Comparison of ENCODE assay signal across 30 cellular contexts in the genomic region with DNA sequence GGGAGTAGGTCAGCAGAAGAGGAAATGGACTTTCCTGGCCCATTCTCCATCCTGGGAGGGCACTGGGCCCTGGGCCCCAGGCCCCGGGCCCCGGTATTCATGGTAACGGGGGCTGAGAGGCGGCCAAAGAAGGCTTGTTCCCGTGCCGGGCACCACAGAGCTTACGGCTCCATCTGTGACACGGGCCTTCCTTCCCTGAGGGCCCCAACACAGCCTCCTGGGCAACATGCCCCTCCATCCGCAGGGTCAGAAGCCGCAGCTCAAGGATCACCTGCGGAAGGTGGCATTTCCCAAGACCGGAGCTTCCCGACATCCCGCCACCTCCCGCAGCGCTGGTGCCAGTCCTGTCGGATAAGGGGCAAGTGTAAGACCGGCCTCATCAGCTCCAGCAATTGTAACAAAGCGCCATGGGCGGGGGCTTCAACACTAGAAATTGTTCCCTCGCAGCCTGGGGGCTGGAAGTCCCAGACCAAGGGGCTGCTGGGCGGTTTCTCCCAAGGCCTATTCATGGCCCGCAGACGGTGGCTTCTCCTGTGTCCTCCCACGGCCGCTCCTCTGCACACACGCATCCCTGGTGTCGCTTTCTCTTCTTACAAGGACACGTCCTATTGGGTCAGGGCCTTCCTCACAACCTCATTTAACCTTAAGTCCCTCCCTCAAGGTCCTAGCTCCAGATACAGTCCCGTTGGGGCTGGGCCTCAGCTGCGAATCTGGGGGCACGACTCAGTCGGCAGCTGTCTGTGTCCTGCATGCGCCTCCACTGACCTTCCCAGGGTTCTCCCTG. TPM values are rescaled to one million over a fixed set of nuclear protein-coding genes. Genes with fewer than 3 reads are reported as not detected.
"Had no signal": no experiment of that assay in that cellular context is flagged by ENCODE, and none has a peak within 500 bp of the region (broad histone marks: within the 10 kb centered on the region; RNA-seq: fewer than 3 reads in every experiment).

No MANE protein-coding gene starts in this region.

- H3K27ac ChIP-seq: heart right ventricle, lower lobe of right lung, right atrium auricular region, sigmoid colon, stomach, thyroid gland had no signal

- H3K27me3 ChIP-seq: heart right ventricle, right atrium auricular region, sigmoid colon, thyroid gland had no signal

- H3K9me3 ChIP-seq: heart right ventricle, lower lobe of right lung, right atrium auricular region, sigmoid colon, stomach, thyroid gland had no signal

- H3K4me3 ChIP-seq: heart right ventricle, lower lobe of right lung, right atrium auricular region, sigmoid colon, skin epidermis, stomach, thyroid gland had no signal

- H3K27ac Mint-ChIP-seq: naive thymus-derived CD4-positive, alpha-beta T cell; nephron progenitor cell; type B pancreatic cell had no signal

- H3K4me3 Mint-ChIP-seq: naive thymus-derived CD4-positive, alpha-beta T cell; nephron progenitor cell; type B pancreatic cell had no signal

- FAIRE-seq: endometrium, frontal cortex, islet of Langerhans, urothelium cell line had no signal

- H3K36me3 Mint-ChIP-seq: naive thymus-derived CD4-positive, alpha-beta T cell; type B pancreatic cell had no signal

- H3K36me3 ChIP-seq: heart right ventricle, lower lobe of right lung, right atrium auricular region, sigmoid colon, stomach, thyroid gland had no signal

- H3K9me3 Mint-ChIP-seq: naive thymus-derived CD4-positive, alpha-beta T cell; nephron progenitor cell; type B pancreatic cell had no signal

- DNase-seq: cortex of kidney; effector memory CD4-positive, alpha-beta T cell; hypothalamus; kidney glomerular epithelial cell; lower lobe of right lung; mesenchymal stem cell; naive thymus-derived CD4-positive, alpha-beta T cell; nephron progenitor cell; posterior cingulate gyrus; sigmoid colon; stimulated activated CD4-positive, alpha-beta T cell treated with anti-CD3 and anti-CD28 coated beads, Interleukin-2, amount 100 ng/mL, for 24 hours; stimulated activated CD4-positive, alpha-beta T cell treated with anti-CD3 and anti-CD28 coated beads, Interleukin-4, amount 100 ng/mL, for 4 hours; stimulated activated naive CD4-positive, alpha-beta T cell; thyroid gland had no signal

- ATAC-seq: esophagus mucosa; heart right ventricle; left lobe of liver; lower lobe of right lung; naive thymus-derived CD4-positive, alpha-beta T cell had no signal

- H3K27me3 Mint-ChIP-seq: type B pancreatic cell had no signal

RNA-seq across cellular contexts. Expression of a gene that starts 58.3 kb away (rescaled TPM):
- total RNA-seq: chondrocyte; esophagus mucosa; fibroblast of lung; frontal cortex; glomerular endothelial cell; lower lobe of right lung; mononuclear cell; naive thymus-derived CD4-positive, alpha-beta T cell; osteocyte; right atrium auricular region; sigmoid colon; thyroid gland had no signal
